8 cellular contexts compared by ENCODE assay signal in the genomic region with DNA sequence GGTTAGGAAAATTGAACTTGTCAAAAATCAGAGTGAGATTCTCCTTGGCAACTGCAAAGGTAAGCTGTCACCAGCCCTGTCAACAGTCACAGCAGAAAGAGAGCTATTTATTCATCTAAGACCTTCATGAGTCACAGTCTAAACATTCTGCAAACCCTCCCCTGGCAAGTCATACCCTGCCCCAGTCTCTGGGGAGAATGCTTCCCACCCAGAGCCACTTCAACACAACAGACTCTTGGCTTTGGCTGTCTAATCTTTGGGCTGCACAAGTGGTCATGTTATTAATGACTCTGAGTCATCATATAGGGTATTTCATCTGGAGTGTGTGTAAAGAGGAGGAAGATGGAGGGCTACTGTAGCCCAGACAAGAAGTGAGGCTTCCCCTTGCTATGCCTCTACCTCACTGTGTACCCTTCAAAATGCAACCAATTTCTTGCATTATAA.
A peak's percentile ranks its signal among the peaks of the same experiment; 100 is the strongest.
DNase-seq lines count a peak whose midpoint lies in the region; ATAC-seq and TF ChIP-seq lines count a peak whose summit lies in the region.

No MANE protein-coding gene starts in this region.

- H2AFZ ChIP-seq in MM.1S (ENCODE audit: low read length), result no peak overlapping the region

- H3K27me3 ChIP-seq in MM.1S (replicated peaks; ENCODE audit: insufficient read depth, low read length), result no peaks in the 10 kb centered on the region

- H3K27ac ChIP-seq in MM.1S (ENCODE audit: low read length), result no peak overlapping the region

- no peaks in the 10 kb centered on the region for H3F3A ChIP-seq in MM.1S (ENCODE audit: insufficient read depth, low read length)

- no peaks in the 10 kb centered on the region for H4K20me1 ChIP-seq in MM.1S (ENCODE audit: insufficient read depth, low read length)

- no peak overlapping the region for H3K9ac ChIP-seq in MM.1S (ENCODE audit: low read length)

- DNase-seq in T1000 (lab: John Stamatoyannopoulos, UW), result peak; percentile 71
- DNase-seq in kidney tubule cell (ENCODE audit: low spot score), result peak; percentile 98
- DNase-seq in C1 segment of cervical spinal cord (lab: John Stamatoyannopoulos, UW), result no peak
- no peak for DNase-seq in MM.1S
- DNase-seq in left lobe of liver (ENCODE audit: low spot score), result no peak

- no peak for TF ChIP-seq CTCF in MM.1S (IDR thresholded peaks at IDR 0.05; ENCODE audit: low read length)

- H3K36me3 ChIP-seq in MM.1S (replicated peaks; ENCODE audit: insufficient read depth, low read length), result no peaks in the 10 kb centered on the region

- H3K4me1 ChIP-seq in MM.1S (ENCODE audit: low read length), result no peaks in the 10 kb centered on the region

- peak; percentile 40 for ATAC-seq in GM19025 (IDR thresholded peaks at IDR 0.05; ENCODE audit: low read depth, unreplicated experiment)
- peak; percentile 46 for ATAC-seq in HG03558 (IDR thresholded peaks at IDR 0.05; ENCODE audit: extremely low read depth, unreplicated experiment)
- no peak for ATAC-seq in GM18519 (IDR thresholded peaks at IDR 0.05; ENCODE audit: low FRiP score, unreplicated experiment)
- ATAC-seq in left lobe of liver, result no peak

- H3K9me3 ChIP-seq in MM.1S (replicated peaks; ENCODE audit: insufficient read depth, low read length), result no peaks in the 10 kb centered on the region

- H3K4me2 ChIP-seq in MM.1S (ENCODE audit: low read depth, low read length), result no peak overlapping the region

- H3K4me3 ChIP-seq in MM.1S (ENCODE audit: low read length), result no peak overlapping the region

- no peaks in the 10 kb centered on the region for H3K9me2 ChIP-seq in MM.1S (replicated peaks; ENCODE audit: insufficient read depth, low read length)

- no peaks in the 10 kb centered on the region for H3K79me2 ChIP-seq in MM.1S (ENCODE audit: low read length)

Comparison
In these comparisons a context has a peak if more than half of its experiments do, and no peak if none do; other contexts are left out.
1. ATAC-seq: peak in GM19025 (single experiment) and HG03558 (single experiment); none in GM18519 (single experiment) and left lobe of liver (single experiment).
2. DNase-seq: peak in T1000 (single experiment) and kidney tubule cell (single experiment); none in C1 segment of cervical spinal cord (0 of 14), MM.1S (single experiment) and left lobe of liver (single experiment).